ENCODE assay signal across 18 cellular contexts in the genomic region with DNA sequence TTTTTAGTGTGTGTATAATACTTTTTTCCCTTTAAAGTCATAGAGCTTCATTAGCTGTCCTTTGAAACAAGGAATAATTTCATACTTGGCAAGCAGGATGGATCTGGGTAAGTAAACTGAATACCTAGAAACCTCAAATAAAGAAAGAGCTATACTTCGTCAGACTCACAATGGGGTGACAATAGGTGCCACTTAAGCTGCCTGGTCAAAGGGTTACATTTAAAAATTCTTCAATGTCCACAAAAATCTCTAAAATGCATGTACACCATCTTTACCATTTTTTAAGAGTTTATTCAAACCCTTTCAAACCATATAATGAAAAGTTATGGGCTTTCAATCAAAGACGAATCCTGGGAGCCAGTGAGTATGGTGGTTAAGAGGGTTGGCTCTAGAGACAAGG. TPM values are rescaled to one million over a fixed set of nuclear protein-coding genes. Genes with fewer than 3 reads are reported as not detected.
DNase-seq lines count a peak whose midpoint lies in the region; ATAC-seq, FAIRE-seq and TF ChIP-seq lines count a peak whose summit lies in the region.
"Had no signal": no experiment of that assay in that cellular context is flagged by ENCODE, and none has a peak within 500 bp of the region (broad histone marks: within the 10 kb centered on the region; RNA-seq: fewer than 3 reads in every experiment).

No MANE protein-coding gene starts in this region.

- peak overlapping the region; percentile 6 for H3K27ac Mint-ChIP-seq in T-helper 2 cell treated with Interferon-gamma antibody and Interleukin-4, amounts not matched to agents 5 μg/mL and 100 μg/mL, for 36 hours
- H3K27ac Mint-ChIP-seq in CD8-positive, alpha-beta memory T cell, result peak overlapping the region in 7 of 8 donors; percentile 71 to 98 (median 79)
- H3K27ac Mint-ChIP-seq in activated B cell treated with CpG ODN at 0.5 μM for 24 hours, result peak overlapping the region; percentile 54
- peak overlapping the region; percentile 38 for H3K27ac Mint-ChIP-seq in memory B cell
- H3K27ac Mint-ChIP-seq: WTC11 had no signal

- H3K9me3 Mint-ChIP-seq in T-helper 2 cell treated with Interferon-gamma antibody and Interleukin-4, amounts not matched to agents 5 μg/mL and 100 μg/mL, for 36 hours, result no peaks in the 10 kb centered on the region
- H3K9me3 Mint-ChIP-seq in CD8-positive, alpha-beta memory T cell, result no peaks in the 10 kb centered on the region
- H3K9me3 Mint-ChIP-seq in activated B cell treated with CpG ODN at 0.5 μM for 24 hours (no peaks in the 10 kb centered on the region), memory B cell (no peaks in the 10 kb centered on the region)
- H3K9me3 Mint-ChIP-seq: WTC11 had no signal

- TF ChIP-seq CTCF in activated B cell treated with CpG ODN at 0.5 μM for 24 hours (IDR thresholded peaks at IDR 0.05), result no peak
- TF ChIP-seq CTCF in dorsolateral prefrontal cortex (IDR thresholded peaks at IDR 0.05 in 54 of 56, conservative IDR thresholded peaks at IDR 0.05 in 2 of 56; ENCODE audit: low read depth in 1 of 56, partially characterized antibody in 56 of 56), result no peak
- TF ChIP-seq CTCF in RWPE1 (conservative IDR thresholded peaks at IDR 0.05; ENCODE audit: low read depth), result no peak
- TF ChIP-seq CTCF in kidney (IDR thresholded peaks at IDR 0.05; ENCODE audit: borderline replicate concordance, extremely low read depth, insufficient read depth), result no peak

- H3K36me3 ChIP-seq in CD8-positive, alpha-beta memory T cell (ENCODE audit: insufficient read depth, low read length), result peaks cover 23% of the 10 kb centered on the region
- H3K36me3 ChIP-seq in kidney (ENCODE audit: control insufficient read depth in 1 of 2, insufficient read depth in 2 of 2, low read length in 2 of 2), result peaks cover 9 to 14% of the 10 kb centered on the region in 2 donors

- H3K4me1 Mint-ChIP-seq in T-helper 2 cell treated with Interferon-gamma antibody and Interleukin-4, amounts not matched to agents 5 μg/mL and 100 μg/mL, for 36 hours (ENCODE audit: low read depth), result peaks cover 36% of the 10 kb centered on the region
- peaks cover 59 to 82% (median 68%) of the 10 kb centered on the region in 3 donors for H3K4me1 Mint-ChIP-seq in CD8-positive, alpha-beta memory T cell
- H3K4me1 Mint-ChIP-seq in activated B cell treated with CpG ODN at 0.5 μM for 24 hours, result peaks cover 69% of the 10 kb centered on the region
- H3K4me1 Mint-ChIP-seq in memory B cell, result peaks cover 27% of the 10 kb centered on the region

- H3K4me3 ChIP-seq in CD8-positive, alpha-beta memory T cell (ENCODE audit: low read length), result no peak overlapping the region
- H3K4me3 ChIP-seq in dorsolateral prefrontal cortex, result no peak overlapping the region
- H3K4me3 ChIP-seq in kidney (ENCODE audit: low read length in 2 of 2), result no peak overlapping the region
- H3K4me3 ChIP-seq: transverse colon had no signal

- intact Hi-C loops in activated B cell treated with CpG ODN at 0.5 μM for 24 hours (cut with micrococcal nuclease), result loop anchor here (10.0 kb wide), 1 partner anchor 1412 kb away; the partner anchor contains the start of gene SH2B3
- intact Hi-C loops in dorsolateral prefrontal cortex (cut with DNase I), result loop anchor here in 1 of 2 donors (10.0 kb wide), 1 partner anchor 278 kb away; the partner anchor contains the start of gene FAM222A
- intact Hi-C loops in kidney (cut with DNase I), result no loop called here

- FAIRE-seq in kidney (lab: Jason Lieb, UNC), result no peak

- no peak overlapping the region for H3K27ac ChIP-seq in CD8-positive, alpha-beta memory T cell (ENCODE audit: low read depth, low read length)
- H3K27ac ChIP-seq in dorsolateral prefrontal cortex, result no peak overlapping the region
- no peak overlapping the region for H3K27ac ChIP-seq in RWPE1
- no peak overlapping the region for H3K27ac ChIP-seq in kidney (ENCODE audit: low read depth in 2 of 2, low read length in 2 of 2)
- H3K27ac ChIP-seq: transverse colon had no signal

- POLR2A ChIA-PET in CD8-positive, alpha-beta memory T cell (lab: Charles Lee), result interaction anchor here (0.7 kb wide), 1 partner anchor 9 kb away, joined by 3 read pairs; no protein-coding TSS in a partner anchor
- POLR2A ChIA-PET in activated B cell treated with CpG ODN at 0.5 μM for 24 hours (lab: Charles Lee) (interaction anchor here (0.5 to 13.7 kb wide), 3 partner anchors 20 to 438 kb away, joined by 4 to 251 read pairs (median 4); no protein-coding TSS in a partner anchor), RWPE1 (lab: Yijun Ruan, JAX; ENCODE audit: low non-redundant PET) (no interaction called here)

- DNase-seq in T-helper 2 cell treated with Interferon-gamma antibody and Interleukin-4, amounts not matched to agents 5 μg/mL and 100 μg/mL, for 36 hours (ENCODE audit: low spot score), result no peak
- DNase-seq in T-helper 2 cell (no peak), activated B cell treated with CpG ODN at 0.5 μM for 24 hours (no peak), memory B cell (ENCODE audit: low spot score in 2 of 2) (no peak), dorsolateral prefrontal cortex (no peak), RWPE1 (ENCODE audit: low spot score) (no peak), kidney (no peak)
- DNase-seq in CD8-positive, alpha-beta memory T cell, result no peak
- DNase-seq: 8988T; amniotic stem cell; central memory CD4-positive, alpha-beta T cell; islet precursor cell; Kasumi-1; NCI-H1417 treated with DMSO at 0.1 percent for 48 hours; spleen; transverse colon had no signal

- H3K9ac ChIP-seq in kidney (ENCODE audit: low read length in 2 of 2), result no peak overlapping the region

- no peaks in the 10 kb centered on the region for H3K9me3 ChIP-seq in CD8-positive, alpha-beta memory T cell (ENCODE audit: low read length)
- no peaks in the 10 kb centered on the region for H3K9me3 ChIP-seq in kidney (ENCODE audit: control insufficient read depth in 1 of 2, low read length in 2 of 2)
- H3K9me3 ChIP-seq: spleen, transverse colon had no signal

- H3K27me3 Mint-ChIP-seq in T-helper 2 cell treated with Interferon-gamma antibody and Interleukin-4, amounts not matched to agents 5 μg/mL and 100 μg/mL, for 36 hours (ENCODE audit: low read depth), result no peaks in the 10 kb centered on the region
- no peaks in the 10 kb centered on the region for H3K27me3 Mint-ChIP-seq in CD8-positive, alpha-beta memory T cell
- no peaks in the 10 kb centered on the region for H3K27me3 Mint-ChIP-seq in activated B cell treated with CpG ODN at 0.5 μM for 24 hours
- no peaks in the 10 kb centered on the region for H3K27me3 Mint-ChIP-seq in memory B cell

- ATAC-seq in activated B cell treated with CpG ODN at 0.5 μM for 24 hours (ENCODE audit: low read depth) (no peak), memory B cell (ENCODE audit: low read depth) (no peak)
- ATAC-seq: HCT116, WTC11 had no signal

- CTCF ChIA-PET in CD8-positive, alpha-beta memory T cell (lab: Charles Lee), result interaction anchor here (0.8 to 1.5 kb wide), 3 partner anchors 9 to 32 kb away, joined by 3 to 4 read pairs (median 4); no protein-coding TSS in a partner anchor
- CTCF ChIA-PET in activated B cell treated with CpG ODN at 0.5 μM for 24 hours (lab: Charles Lee), result interaction anchor here (1.1 to 1.2 kb wide), 2 partner anchors 22 to 45 kb away, joined by 3 read pairs; no protein-coding TSS in a partner anchor
- CTCF ChIA-PET in RWPE1 (lab: Yijun Ruan, JAX), result no interaction called here

- H3K36me3 Mint-ChIP-seq in T-helper 2 cell treated with Interferon-gamma antibody and Interleukin-4, amounts not matched to agents 5 μg/mL and 100 μg/mL, for 36 hours (ENCODE audit: low read depth), result peaks cover 50% of the 10 kb centered on the region
- peaks cover 3 to 58% (median 5%) of the 10 kb centered on the region in 3 donors for H3K36me3 Mint-ChIP-seq in CD8-positive, alpha-beta memory T cell
- peaks cover 43% of the 10 kb centered on the region for H3K36me3 Mint-ChIP-seq in activated B cell treated with CpG ODN at 0.5 μM for 24 hours (ENCODE audit: low read depth)
- peaks cover 8% of the 10 kb centered on the region for H3K36me3 Mint-ChIP-seq in memory B cell

- H3K27me3 ChIP-seq in CD8-positive, alpha-beta memory T cell (ENCODE audit: insufficient read depth, low read length, poor library complexity, severe bottlenecking), result no peaks in the 10 kb centered on the region
- no peaks in the 10 kb centered on the region for H3K27me3 ChIP-seq in dorsolateral prefrontal cortex
- H3K27me3 ChIP-seq: spleen, transverse colon had no signal

- H3K4me1 ChIP-seq in CD8-positive, alpha-beta memory T cell (ENCODE audit: insufficient read depth, low read length), result peaks cover 30% of the 10 kb centered on the region
- peaks cover 7 to 9% of the 10 kb centered on the region in 2 donors for H3K4me1 ChIP-seq in kidney (ENCODE audit: control insufficient read depth in 1 of 2, insufficient read depth in 1 of 2, low read depth in 1 of 2, low read length in 2 of 2)

- peak overlapping the region; percentile 89 for H3K4me3 Mint-ChIP-seq in T-helper 2 cell treated with Interferon-gamma antibody and Interleukin-4, amounts not matched to agents 5 μg/mL and 100 μg/mL, for 36 hours
- H3K4me3 Mint-ChIP-seq in CD8-positive, alpha-beta memory T cell, result peak overlapping the region in 6 of 7 donors; percentile 16 to 98 (median 74)
- H3K4me3 Mint-ChIP-seq in activated B cell treated with CpG ODN at 0.5 μM for 24 hours (no peak overlapping the region), memory B cell (no peak overlapping the region)
- H3K4me3 Mint-ChIP-seq: WTC11 had no signal

RNA-seq across cellular contexts. Expression of gene GIT2, which starts 3.1 kb away (rescaled TPM):
- 10 to 100 TPM; 52.0 to 54.4 TPM for total RNA-seq in CD8-positive, alpha-beta memory T cell
- polyA plus RNA-seq in CD8-positive, alpha-beta memory T cell, result 93.0 TPM
- total RNA-seq in activated B cell treated with CpG ODN at 0.5 μM for 24 hours (89.2 and 107 TPM in 2 replicates), dorsolateral prefrontal cortex (100 to 1,000 TPM in 4 of 120 experiments, 10 to 100 TPM in 116; 54.2 to 101 (median 79.0) TPM), kidney (46.2 TPM)
- 10.4 TPM for polyA plus RNA-seq in kidney (ENCODE audit: insufficient read depth, low read depth, low replicate concordance)

RNA-seq across cellular contexts. Expression of gene ANKRD13A, which starts 6.1 kb away (rescaled TPM):
- 10 to 100 TPM; 38.1 to 41.1 TPM for total RNA-seq in CD8-positive, alpha-beta memory T cell
- 47.1 TPM for polyA plus RNA-seq in CD8-positive, alpha-beta memory T cell
- 121 and 135 TPM in 2 replicates for total RNA-seq in activated B cell treated with CpG ODN at 0.5 μM for 24 hours
- 10 to 100 TPM; 21.4 to 70.9 (median 41.3) TPM for total RNA-seq in dorsolateral prefrontal cortex
- total RNA-seq in kidney, result 68.0 TPM
- 23.2 TPM for polyA plus RNA-seq in kidney (ENCODE audit: insufficient read depth, low read depth, low replicate concordance)

RNA-seq across cellular contexts. Expression of gene C12orf76, which starts 55.2 kb away (rescaled TPM):
- total RNA-seq in CD8-positive, alpha-beta memory T cell, result 10 to 100 TPM; 11.7 to 12.7 TPM
- 17.3 TPM for polyA plus RNA-seq in CD8-positive, alpha-beta memory T cell
- 20.5 and 24.8 TPM in 2 replicates for total RNA-seq in activated B cell treated with CpG ODN at 0.5 μM for 24 hours
- 100 to 1,000 TPM in 71 of 120 experiments, 10 to 100 TPM in 49; 66.2 to 164 (median 106) TPM for total RNA-seq in dorsolateral prefrontal cortex
- 14.6 TPM for total RNA-seq in kidney
- 15.8 TPM for polyA plus RNA-seq in kidney (ENCODE audit: insufficient read depth, low read depth, low replicate concordance)

Comparison
In these comparisons a context has a peak if more than half of its experiments do, and no peak if none do; other contexts are left out.
1. H3K27ac Mint-ChIP-seq: peak in every context shown above with its lines; median percentile 79 in CD8-positive, alpha-beta memory T cell; 54 in activated B cell treated with CpG ODN at 0.5 μM for 24 hours; 38 in memory B cell; 6 in T-helper 2 cell treated with Interferon-gamma antibody and Interleukin-4, amounts not matched to agents 5 μg/mL and 100 μg/mL, for 36 hours.
2. H3K4me3 Mint-ChIP-seq: peak in T-helper 2 cell treated with Interferon-gamma antibody and Interleukin-4, amounts not matched to agents 5 μg/mL and 100 μg/mL, for 36 hours (single experiment) and CD8-positive, alpha-beta memory T cell (6 of 7); none in activated B cell treated with CpG ODN at 0.5 μM for 24 hours (single experiment) and memory B cell (single experiment).